8 cellular contexts compared by ENCODE assay signal in the genomic region with DNA sequence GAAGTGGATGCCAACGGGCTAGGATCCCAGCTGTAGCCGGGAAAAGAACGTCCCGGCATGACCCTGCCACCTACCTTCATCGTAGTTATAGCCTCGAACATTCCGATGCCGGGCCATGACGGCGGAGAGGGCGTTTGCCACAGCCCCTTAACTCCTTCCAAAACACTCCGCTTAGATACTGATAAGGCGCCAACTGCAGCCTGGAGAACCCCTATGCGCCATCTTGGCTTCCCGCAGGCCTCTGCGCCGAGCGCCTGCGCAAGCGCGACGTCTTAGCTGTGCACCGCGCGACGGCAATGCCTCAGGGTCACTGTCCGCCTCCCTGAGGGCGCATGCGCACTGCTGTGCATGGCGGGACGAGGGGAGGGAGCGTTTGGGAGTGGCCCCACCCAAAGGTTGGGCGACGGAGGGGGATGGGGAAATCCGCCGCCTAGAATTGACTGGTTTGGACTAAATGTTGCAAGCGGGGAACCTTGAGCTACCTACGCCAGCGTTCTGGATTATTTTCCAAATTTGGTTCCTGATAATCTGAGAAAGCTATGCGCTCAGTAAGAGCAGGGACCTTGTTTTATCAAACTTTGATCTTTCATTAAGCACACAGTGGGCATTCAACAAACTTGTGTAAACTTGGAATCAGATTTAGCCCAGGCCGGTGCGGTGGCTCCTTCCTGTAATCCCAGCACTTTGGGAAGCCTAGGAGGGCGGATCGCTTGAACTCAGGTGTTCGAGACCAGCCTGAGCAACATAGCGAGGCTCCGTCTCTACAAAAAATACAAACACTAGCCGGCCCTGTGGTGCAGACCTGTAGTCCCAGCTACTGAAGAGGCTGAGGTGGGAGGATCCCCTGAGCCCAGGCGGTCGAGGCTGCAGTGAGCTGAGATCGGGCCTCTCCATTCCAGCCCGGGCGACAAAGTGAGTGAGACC. TPM values are rescaled to one million over a fixed set of nuclear protein-coding genes. Genes with fewer than 3 reads are reported as not detected.
DNase-seq lines count a peak whose midpoint lies in the region; ATAC-seq and TF ChIP-seq lines count a peak whose summit lies in the region.

Gene HBS1L (minus strand): TSS at position 248 of the 924 bp plus-strand sequence. CDS start 131 bp downstream, at position 117.

- peak; percentile 78 to 89 for TF ChIP-seq POLR2A in Peyer's patch (IDR thresholded peaks at IDR 0.05)

- no peaks in the 10 kb centered on the region for H3K9me3 ChIP-seq in Peyer's patch
- H3K9me3 ChIP-seq in esophagus (ENCODE audit: control insufficient read depth in 2 of 2, insufficient read depth in 1 of 2, low read depth in 1 of 2, low read length in 1 of 2): no peaks in the 10 kb centered on the region
- H3K9me3 ChIP-seq in mucosa of stomach (ENCODE audit: control insufficient read depth, low read length): no peaks in the 10 kb centered on the region

- H3K79me2 ChIP-seq in KMS-11 (ENCODE audit: insufficient read depth, low read depth): peaks cover 45% of the 10 kb centered on the region

- no peaks in the 10 kb centered on the region for H4K20me1 ChIP-seq in KMS-11 (ENCODE audit: insufficient read depth)

- H3K9ac ChIP-seq in KMS-11: peak within 1 kb of the TSS; percentile 86
- H3K9ac ChIP-seq in mucosa of stomach (ENCODE audit: low read length): peak within 1 kb of the TSS; percentile 98

- H3K4me2 ChIP-seq in KMS-11: peak within 1 kb of the TSS; percentile 83

- H3K27me3 ChIP-seq in KMS-11 (ENCODE audit: insufficient read depth, low read depth) (no peaks in the 10 kb centered on the region), Peyer's patch (no peaks in the 10 kb centered on the region), esophagus (ENCODE audit: control insufficient read depth in 1 of 2, insufficient read depth in 2 of 2, low read length in 2 of 2) (no peaks in the 10 kb centered on the region), mucosa of stomach (ENCODE audit: control insufficient read depth, insufficient read depth, low read length) (no peaks in the 10 kb centered on the region)

- H3K36me3 ChIP-seq in KMS-11 (ENCODE audit: insufficient read depth) (no peaks in the 10 kb centered on the region), Peyer's patch (peaks cover 0 to 4% (median 0%) of the 10 kb centered on the region in 3 donors), esophagus (ENCODE audit: control insufficient read depth in 2 of 2, insufficient read depth in 2 of 2, low read length in 1 of 2) (no peaks in the 10 kb centered on the region), mucosa of stomach (ENCODE audit: control insufficient read depth, insufficient read depth, low read length) (no peaks in the 10 kb centered on the region)

- H3K4me1 ChIP-seq in KMS-11 (ENCODE audit: low read depth, poor library complexity, severe bottlenecking) (peaks cover 30% of the 10 kb centered on the region), Peyer's patch (peaks cover 0 to 16% (median 4%) of the 10 kb centered on the region in 4 donors), esophagus (ENCODE audit: control insufficient read depth in 2 of 2, insufficient read depth in 2 of 2, low read length in 1 of 2) (no peaks in the 10 kb centered on the region), mucosa of stomach (ENCODE audit: control insufficient read depth, insufficient read depth, low read length) (no peaks in the 10 kb centered on the region)

- H3K4me3 ChIP-seq in KMS-11 (IDR thresholded peaks at IDR 0.05; ENCODE audit: insufficient read depth, low read depth, low read length): peak within 1 kb of the TSS; percentile 20
- peak within 1 kb of the TSS; percentile 59 to 95 (median 70) for H3K4me3 ChIP-seq in Peyer's patch
- H3K4me3 ChIP-seq in esophagus (ENCODE audit: low read depth in 1 of 2, low read length in 2 of 2): peak within 1 kb of the TSS; percentile 62 to 100
- peak within 1 kb of the TSS; percentile 96 for H3K4me3 ChIP-seq in mucosa of stomach (ENCODE audit: low read length)

- TF ChIP-seq CTCF in KMS-11 (conservative IDR thresholded peaks at IDR 0.05; ENCODE audit: low read depth, low read length): no peak
- TF ChIP-seq CTCF in Peyer's patch (IDR thresholded peaks at IDR 0.05): no peak

- H2AFZ ChIP-seq in KMS-11 (ENCODE audit: low read depth): peak within 1 kb of the TSS; percentile 86

- 11% methylated on average over 53 of the region's 53 CpGs for WGBS in esophagus, 2 donors

- ATAC-seq in GM21737 (IDR thresholded peaks at IDR 0.05; ENCODE audit: unreplicated experiment): peak; percentile 98

- H3K27ac ChIP-seq in KMS-11 (peak within 1 kb of the TSS; percentile 74), Peyer's patch (peak within 1 kb of the TSS; percentile 67 to 81 (median 79)), esophagus (ENCODE audit: low read depth in 2 of 2, low read length in 1 of 2) (peak within 1 kb of the TSS; percentile 66 to 94)

- DNase-seq in DMS53 treated with DMSO at 0.1 percent for 48 hours (lab: John Stamatoyannopoulos, UW; ENCODE audit: unreplicated experiment): peak; percentile 93
- DNase-seq in Peyer's patch: peak; percentile 94 to 97 (median 96)
- peak; percentile 99 for DNase-seq in activated T-cell treated with anti-CD3 and anti-CD28 coated beads, Interleukin-2, amount 50 U/mL, for 48 hours
- peak; percentile 93 to 94 for DNase-seq in stimulated activated CD8-positive, alpha-beta memory T cell treated with anti-CD3 and anti-CD28 coated beads, Interleukin-7, amount 100 ng/mL, for 1 hour (ENCODE audit: low read depth in 2 of 2)

RNA-seq across cellular contexts. Expression of gene HBS1L, which starts in this region (rescaled TPM):
- total RNA-seq in Peyer's patch: 10 to 100 TPM; 25.2 to 94.1 (median 37.5) TPM
- polyA plus RNA-seq in esophagus: 10 to 100 TPM; 16.6 to 26.0 TPM

Comparison
In these comparisons a context has a peak if more than half of its experiments do, and no peak if none do; other contexts are left out.
1. Peak in every context shown above with its lines: DNase-seq, ATAC-seq, H3K4me3 ChIP-seq and H3K27ac ChIP-seq.
2. H3K4me3 ChIP-seq: peak in every context shown above with its lines; median percentile 96 in mucosa of stomach; 81 in esophagus; 70 in Peyer's patch; 20 in KMS-11.